25 cellular contexts compared by ENCODE assay signal in genomic region chr6:44481765-44482164, GRCh38.
"Had no signal": no experiment of that assay in that cellular context is flagged by ENCODE, and none has a peak within 500 bp of the region (broad histone marks: within the 10 kb centered on the region; RNA-seq: fewer than 3 reads in every experiment).

No MANE protein-coding gene starts in this region.

- H3K4me1 ChIP-seq: lower lobe of right lung, parathyroid adenoma, right lobe of liver, stomach, testis, transverse colon, upper lobe of left lung had no signal

- H3K9me3 ChIP-seq: heart left ventricle, lower lobe of right lung, psoas muscle, right lobe of liver, stomach, testis, thyroid gland, transverse colon, upper lobe of left lung had no signal

- DNase-seq: heart left ventricle; hypothalamus; immature natural killer cell; lower lobe of right lung; mammary epithelial cell; mesenchymal stem cell; naive thymus-derived CD8-positive, alpha-beta T cell; nucleus accumbens; psoas muscle; right lobe of liver; stimulated activated CD4-positive, alpha-beta T cell treated with anti-CD3 and anti-CD28 coated beads, Interleukin-12 subunit alpha, Interleukin-12 subunit beta, amount 100 ng/mL, for 4 hours; stimulated activated CD4-positive, alpha-beta T cell treated with anti-CD3 and anti-CD28 coated beads, Interleukin-15, amount 100 ng/mL, for 24 hours; stimulated activated CD4-positive, alpha-beta T cell treated with anti-CD3 and anti-CD28 coated beads, Interleukin-2, amount 100 ng/mL, for 24 hours; stimulated activated CD4-positive, alpha-beta T cell treated with anti-CD3 and anti-CD28 coated beads, Interleukin-4, amount 100 ng/mL, for 1 hour; stimulated activated naive B cell treated with anti-CD40 and anti-IgM and Interleukin-4, amounts not matched to agents 10 μg/mL and 1 μg/mL and 100 μg/mL, for 72 hours; stimulated activated naive CD8-positive, alpha-beta T cell treated with anti-CD3 and anti-CD28 coated beads, Interleukin-15, Interleukin-2, amounts not matched to agents 100 U/mL and 50 U/mL, for 24 hours; stomach; testis; thyroid gland; transverse colon; upper lobe of left lung had no signal

- H3K9me3 Mint-ChIP-seq: immature natural killer cell; naive thymus-derived CD8-positive, alpha-beta T cell; nephron; neural crest cell; stimulated activated naive B cell treated with anti-CD40 and anti-IgM and Interleukin-4, amounts not matched to agents 10 μg/mL and 1 μg/mL and 100 μg/mL, for 72 hours had no signal

- H3K4me1 Mint-ChIP-seq: immature natural killer cell; naive thymus-derived CD8-positive, alpha-beta T cell; stimulated activated naive B cell treated with anti-CD40 and anti-IgM and Interleukin-4, amounts not matched to agents 10 μg/mL and 1 μg/mL and 100 μg/mL, for 72 hours had no signal

- ATAC-seq: lower lobe of right lung; naive thymus-derived CD8-positive, alpha-beta T cell; psoas muscle; right lobe of liver; stimulated activated naive B cell treated with anti-CD40 and anti-IgM and Interleukin-4, amounts not matched to agents 10 μg/mL and 1 μg/mL and 100 μg/mL, for 72 hours; stimulated activated naive CD8-positive, alpha-beta T cell treated with anti-CD3 and anti-CD28 coated beads, Interleukin-15, Interleukin-2, amounts not matched to agents 100 U/mL and 50 U/mL, for 24 hours had no signal

- H3K27me3 ChIP-seq: right lobe of liver, testis, thyroid gland, transverse colon, upper lobe of left lung had no signal

- H3K27ac Mint-ChIP-seq: immature natural killer cell; naive thymus-derived CD8-positive, alpha-beta T cell; nephron; stimulated activated naive B cell treated with anti-CD40 and anti-IgM and Interleukin-4, amounts not matched to agents 10 μg/mL and 1 μg/mL and 100 μg/mL, for 72 hours had no signal

- H3K4me3 ChIP-seq: heart left ventricle, lower lobe of right lung, psoas muscle, right lobe of liver, skin epidermis, stomach, testis, thyroid gland, transverse colon, upper lobe of left lung had no signal

- H3K4me3 Mint-ChIP-seq: immature natural killer cell; naive thymus-derived CD8-positive, alpha-beta T cell; nephron; neural crest cell; stimulated activated naive B cell treated with anti-CD40 and anti-IgM and Interleukin-4, amounts not matched to agents 10 μg/mL and 1 μg/mL and 100 μg/mL, for 72 hours had no signal

- H3K36me3 Mint-ChIP-seq: immature natural killer cell; naive thymus-derived CD8-positive, alpha-beta T cell; stimulated activated naive B cell treated with anti-CD40 and anti-IgM and Interleukin-4, amounts not matched to agents 10 μg/mL and 1 μg/mL and 100 μg/mL, for 72 hours had no signal

- H3K27ac ChIP-seq: lower lobe of right lung, parathyroid adenoma, psoas muscle, right lobe of liver, skin epidermis, stomach, testis, thyroid gland, transverse colon, upper lobe of left lung had no signal

- H3K36me3 ChIP-seq: heart left ventricle, lower lobe of right lung, right lobe of liver, stomach, thyroid gland, transverse colon, upper lobe of left lung had no signal
